In genomic region chr2:223847410-223847809, GRCh38 we compare ENCODE assay signal across 27 cellular contexts.
"Had no signal": no experiment of that assay in that cellular context is flagged by ENCODE, and none has a peak within 500 bp of the region (broad histone marks: within the 10 kb centered on the region; RNA-seq: fewer than 3 reads in every experiment).

No MANE protein-coding gene starts in this region.

- H3K36me3 Mint-ChIP-seq: stimulated activated effector memory CD8-positive, alpha-beta T cell treated with anti-CD3 and anti-CD28 coated beads, Interleukin-12 subunit alpha, Interleukin-12 subunit beta, amount 100 ng/mL, for 72 hours had no signal

- H3K9me3 Mint-ChIP-seq: natural killer cell treated with Interleukin-12 subunit alpha and Interleukin-12 subunit beta and Interleukin-15 and Interleukin-18, amount 100 ng/mL, for 72 hours had no signal

- H3K4me3 ChIP-seq: dorsolateral prefrontal cortex, gastrocnemius medialis, lung, mucosa of descending colon, right lobe of liver, smooth muscle cell, testis, tibial artery had no signal

- H3K27ac ChIP-seq: dorsolateral prefrontal cortex, gastrocnemius medialis, neutrophil, parathyroid adenoma, right lobe of liver, testis, tibial artery had no signal

- H3K27me3 Mint-ChIP-seq: naive B cell; natural killer cell treated with Interleukin-12 subunit alpha and Interleukin-12 subunit beta and Interleukin-15 and Interleukin-18, amount 100 ng/mL, for 72 hours; progenitor cell of endocrine pancreas; type B pancreatic cell had no signal

- H3K27ac Mint-ChIP-seq: mesothelial cell of epicardium; progenitor cell of endocrine pancreas; stimulated activated effector memory CD8-positive, alpha-beta T cell treated with anti-CD3 and anti-CD28 coated beads, Interleukin-12 subunit alpha, Interleukin-12 subunit beta, amount 100 ng/mL, for 72 hours had no signal

- H2AFZ ChIP-seq: parathyroid adenoma had no signal

- H3K4me2 ChIP-seq: smooth muscle cell had no signal

- H3K4me1 Mint-ChIP-seq: mesothelial cell of epicardium, neural crest cell had no signal

- ATAC-seq: gastrocnemius medialis; left lobe of liver; natural killer cell treated with Interleukin-12 subunit alpha and Interleukin-12 subunit beta and Interleukin-15 and Interleukin-18, amount 100 ng/mL, for 72 hours; right lobe of liver; stimulated activated effector memory CD8-positive, alpha-beta T cell treated with anti-CD3 and anti-CD28 coated beads, Interleukin-12 subunit alpha, Interleukin-12 subunit beta, amount 100 ng/mL, for 72 hours; stimulated activated naive CD8-positive, alpha-beta T cell treated with anti-CD3 and anti-CD28 coated beads, Interleukin-15, Interleukin-2, amounts not matched to agents 100 U/mL and 50 U/mL, for 24 hours had no signal

- H3K36me3 ChIP-seq: gastrocnemius medialis had no signal

- H3K4me1 ChIP-seq: gastrocnemius medialis, parathyroid adenoma, right lobe of liver, testis, tibial artery had no signal

- H3K4me3 Mint-ChIP-seq: mesothelial cell of epicardium; naive B cell; natural killer cell treated with Interleukin-12 subunit alpha and Interleukin-12 subunit beta and Interleukin-15 and Interleukin-18, amount 100 ng/mL, for 72 hours; neural crest cell; stimulated activated effector memory CD8-positive, alpha-beta T cell treated with anti-CD3 and anti-CD28 coated beads, Interleukin-12 subunit alpha, Interleukin-12 subunit beta, amount 100 ng/mL, for 72 hours; type B pancreatic cell had no signal

- DNase-seq: dorsolateral prefrontal cortex; effector CD4-positive, alpha-beta T cell; foreskin fibroblast; gastrocnemius medialis; head of caudate nucleus; mesenchymal stem cell; mucosa of descending colon; naive B cell; right lobe of liver; stimulated activated CD4-positive, alpha-beta T cell treated with anti-CD3 and anti-CD28 coated beads, Interleukin-12 subunit alpha, Interleukin-12 subunit beta, amount 100 ng/mL, for 4 hours; stimulated activated CD4-positive, alpha-beta T cell treated with anti-CD3 and anti-CD28 coated beads, Interleukin-2, amount 100 ng/mL, for 24 hours; stimulated activated CD4-positive, alpha-beta T cell treated with anti-CD3 and anti-CD28 coated beads, Interleukin-4, amount 100 ng/mL, for 24 hours; stimulated activated naive CD8-positive, alpha-beta T cell treated with anti-CD3 and anti-CD28 coated beads, Interleukin-15, Interleukin-2, amounts not matched to agents 100 U/mL and 50 U/mL, for 24 hours; substantia nigra; testis; tibial artery had no signal

- H3K9me3 ChIP-seq: gastrocnemius medialis, mucosa of descending colon, neutrophil, right lobe of liver, testis, tibial artery had no signal

- H3K79me2 ChIP-seq: parathyroid adenoma had no signal

- H3K27me3 ChIP-seq: dorsolateral prefrontal cortex, gastrocnemius medialis, neutrophil, right lobe of liver, testis, tibial artery had no signal
